ENCODE assay signal across 9 cellular contexts in genomic region chrX:23554304-23554703, GRCh38.
DNase-seq lines count a peak whose midpoint lies in the region; ATAC-seq and TF ChIP-seq lines count a peak whose summit lies in the region.
"Had no signal": no experiment of that assay in that cellular context is flagged by ENCODE, and none has a peak within 500 bp of the region (broad histone marks: within the 10 kb centered on the region; RNA-seq: fewer than 3 reads in every experiment).

No MANE protein-coding gene starts in this region.

- TF ChIP-seq POLR2A in ovary (IDR thresholded peaks at IDR 0.05): no peak

- no peak overlapping the region for H3K27ac Mint-ChIP-seq in glutamatergic neuron (ENCODE audit: unreplicated experiment)
- H3K27ac Mint-ChIP-seq in activated naive CD4-positive, alpha-beta T cell treated with anti-CD3 and anti-CD28 coated beads, Interleukin-2, amount 10 ng/mL, durations not matched to agents 7 days and 5 days: no peak overlapping the region

- H3K9me3 Mint-ChIP-seq in glutamatergic neuron (ENCODE audit: unreplicated experiment): no peaks in the 10 kb centered on the region
- H3K9me3 Mint-ChIP-seq in activated naive CD4-positive, alpha-beta T cell treated with anti-CD3 and anti-CD28 coated beads, Interleukin-2, amount 10 ng/mL, durations not matched to agents 7 days and 5 days: no peaks in the 10 kb centered on the region
- peaks cover 13% of the 10 kb centered on the region for H3K9me3 Mint-ChIP-seq in activated T-cell treated with anti-CD3 and anti-CD28 coated beads, Interleukin-2, amount 50 U/mL, for 4 hours

- H3K4me3 Mint-ChIP-seq in glutamatergic neuron (ENCODE audit: unreplicated experiment): no peak overlapping the region
- no peak overlapping the region for H3K4me3 Mint-ChIP-seq in activated naive CD4-positive, alpha-beta T cell treated with anti-CD3 and anti-CD28 coated beads, Interleukin-2, amount 10 ng/mL, durations not matched to agents 7 days and 5 days
- no peak overlapping the region for H3K4me3 Mint-ChIP-seq in activated T-cell treated with anti-CD3 and anti-CD28 coated beads, Interleukin-2, amount 50 U/mL, for 4 hours

- no peak overlapping the region for H3K4me3 ChIP-seq in ovary
- H3K4me3 ChIP-seq: SK-N-MC had no signal

- H3K4me1 ChIP-seq in ovary (ENCODE audit: insufficient read depth): no peaks in the 10 kb centered on the region

- no peaks in the 10 kb centered on the region for H3K4me1 Mint-ChIP-seq in glutamatergic neuron (ENCODE audit: low read depth, unreplicated experiment)
- no peaks in the 10 kb centered on the region for H3K4me1 Mint-ChIP-seq in activated naive CD4-positive, alpha-beta T cell treated with anti-CD3 and anti-CD28 coated beads, Interleukin-2, amount 10 ng/mL, durations not matched to agents 7 days and 5 days
- H3K4me1 Mint-ChIP-seq in activated T-cell treated with anti-CD3 and anti-CD28 coated beads, Interleukin-2, amount 50 U/mL, for 4 hours (ENCODE audit: low read depth): no peaks in the 10 kb centered on the region

- no peaks in the 10 kb centered on the region for H3K36me3 Mint-ChIP-seq in glutamatergic neuron (ENCODE audit: unreplicated experiment)
- no peaks in the 10 kb centered on the region for H3K36me3 Mint-ChIP-seq in activated naive CD4-positive, alpha-beta T cell treated with anti-CD3 and anti-CD28 coated beads, Interleukin-2, amount 10 ng/mL, durations not matched to agents 7 days and 5 days
- H3K36me3 Mint-ChIP-seq in activated T-cell treated with anti-CD3 and anti-CD28 coated beads, Interleukin-2, amount 50 U/mL, for 4 hours (ENCODE audit: insufficient read depth): no peaks in the 10 kb centered on the region

- peak; percentile 75 for ATAC-seq in SK-N-SH treated with all-trans-retinoic acid at 6 μM for 48 hours
- no peak for ATAC-seq in activated T-cell treated with anti-CD3 and anti-CD28 coated beads, Interleukin-2, amount 50 U/mL, for 4 hours

- no peak overlapping the region for H3K27ac ChIP-seq in ovary
- H3K27ac ChIP-seq: SK-N-MC had no signal

- no peaks in the 10 kb centered on the region for H3K36me3 ChIP-seq in ovary

- no peaks in the 10 kb centered on the region for H3K27me3 ChIP-seq in ovary

- peaks cover 0 to 2% of the 10 kb centered on the region in 2 donors for H3K9me3 ChIP-seq in ovary

- CTCF ChIA-PET in activated naive CD4-positive, alpha-beta T cell treated with anti-CD3 and anti-CD28 coated beads, Interleukin-2, amount 10 ng/mL, durations not matched to agents 7 days and 5 days (lab: Charles Lee): no interaction called here

- 8 to 15% (median 9%) methylated on average over 3 of the region's 3 CpGs for WGBS in ovary, 3 donors

- TF ChIP-seq CTCF in glutamatergic neuron (IDR thresholded peaks at IDR 0.05; ENCODE audit: partially characterized antibody, unreplicated experiment) (peak; percentile 52), ovary (IDR thresholded peaks at IDR 0.05) (no peak)

- H3K27me3 Mint-ChIP-seq in glutamatergic neuron (ENCODE audit: unreplicated experiment): no peaks in the 10 kb centered on the region
- H3K27me3 Mint-ChIP-seq in activated naive CD4-positive, alpha-beta T cell treated with anti-CD3 and anti-CD28 coated beads, Interleukin-2, amount 10 ng/mL, durations not matched to agents 7 days and 5 days: no peaks in the 10 kb centered on the region
- peaks cover 4% of the 10 kb centered on the region for H3K27me3 Mint-ChIP-seq in activated T-cell treated with anti-CD3 and anti-CD28 coated beads, Interleukin-2, amount 50 U/mL, for 4 hours (ENCODE audit: low read depth)

- DNase-seq in Daoy (ENCODE audit: low read depth): peak; percentile 19
- DNase-seq in LHCN-M2 (ENCODE audit: low read depth): peak; percentile 41
- DNase-seq in glutamatergic neuron: no peak
- no peak for DNase-seq in activated naive CD4-positive, alpha-beta T cell treated with anti-CD3 and anti-CD28 coated beads, Interleukin-2, amount 10 ng/mL, durations not matched to agents 7 days and 5 days
- no peak for DNase-seq in ovary
- no peak for DNase-seq in NCI-H1048 (lab: John Stamatoyannopoulos, UW)
- no peak for DNase-seq in activated T-cell treated with anti-CD3 and anti-CD28 coated beads, Interleukin-2, amount 50 U/mL, for 4 hours

- no peak for TF ChIP-seq EP300 in ovary (IDR thresholded peaks at IDR 0.05)

- intact Hi-C loops in ovary (cut with DNase I): no loop called here

TF ChIP-seq in SK-N-SH treated with all-trans-retinoic acid at 6 μM for 48 hours, 23 proteins besides CTCF, POLR2A, EP300 and RAD21:
- no peak for TF ChIP-seq ARNTL (CRISPR knock-in tag; IDR thresholded peaks at IDR 0.05; ENCODE audit: borderline replicate concordance, low read depth)
- TF ChIP-seq SNAI2 (CRISPR knock-in tag; IDR thresholded peaks at IDR 0.05): no peak

Comparison
In these comparisons a context has a peak if more than half of its experiments do, and no peak if none do; other contexts are left out.
1. DNase-seq: peak in Daoy (single experiment) and LHCN-M2 (single experiment); none in glutamatergic neuron (single experiment), activated naive CD4-positive, alpha-beta T cell treated with anti-CD3 and anti-CD28 coated beads, Interleukin-2, amount 10 ng/mL, durations not matched to agents 7 days and 5 days (single experiment), ovary (0 of 5), NCI-H1048 (single experiment) and activated T-cell treated with anti-CD3 and anti-CD28 coated beads, Interleukin-2, amount 50 U/mL, for 4 hours (single experiment).